9 cellular contexts compared by ENCODE assay signal in the genomic region with DNA sequence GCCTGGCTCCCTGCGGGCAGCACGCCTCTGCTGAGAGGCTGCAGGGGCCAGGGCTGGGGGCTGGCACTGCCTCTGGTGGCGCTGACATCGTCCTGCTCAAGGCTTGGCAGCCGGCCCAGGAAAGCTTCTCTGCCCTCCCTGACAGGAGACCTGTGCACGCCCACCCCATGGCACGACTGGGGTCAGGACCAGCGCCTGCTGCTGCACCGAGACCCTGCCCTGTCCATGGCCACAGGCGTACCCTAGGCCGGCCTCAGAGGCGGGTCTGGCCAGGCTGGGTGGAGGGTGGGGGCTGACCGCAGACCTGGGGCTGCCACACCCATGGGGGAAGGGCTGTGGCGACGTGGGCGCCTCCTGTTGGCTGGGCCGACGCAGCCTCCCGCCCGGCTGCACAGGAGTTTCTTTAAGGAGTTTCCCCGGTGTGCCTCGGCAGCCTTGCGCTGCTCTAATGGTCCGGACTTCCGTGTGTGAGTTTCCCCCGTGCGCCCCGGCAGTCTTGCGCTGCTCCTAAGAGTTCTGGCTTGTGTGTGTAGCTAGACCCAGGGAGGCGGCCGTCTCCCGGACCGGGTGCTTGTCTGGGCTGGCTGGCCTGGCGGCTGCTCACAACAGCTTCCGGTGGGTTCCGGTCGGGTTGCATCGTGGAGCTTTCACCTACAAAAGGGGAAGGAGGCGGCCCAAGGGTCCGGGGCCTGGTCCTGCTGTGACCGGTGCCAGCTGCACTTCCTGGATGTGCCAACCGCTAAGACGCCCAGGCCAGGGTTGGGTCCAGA. TPM values are rescaled to one million over a fixed set of nuclear protein-coding genes. Genes with fewer than 3 reads are reported as not detected.
DNase-seq lines count a peak whose midpoint lies in the region; ATAC-seq and TF ChIP-seq lines count a peak whose summit lies in the region.
"Had no signal": no experiment of that assay in that cellular context is flagged by ENCODE, and none has a peak within 500 bp of the region (broad histone marks: within the 10 kb centered on the region; RNA-seq: fewer than 3 reads in every experiment).

No MANE protein-coding gene starts in this region.

- peaks cover 23% of the 10 kb centered on the region for H3K36me3 ChIP-seq in BE2C

- no peaks in the 10 kb centered on the region for H3K9me3 ChIP-seq in BE2C
- no peaks in the 10 kb centered on the region for H3K9me3 ChIP-seq in T-helper 17 cell (ENCODE audit: control insufficient read depth, low read length, poor library complexity, severe bottlenecking)
- no peaks in the 10 kb centered on the region for H3K9me3 ChIP-seq in iPS-18c (ENCODE audit: control insufficient read depth, insufficient read depth, low read length)

- peak; percentile 94 for DNase-seq in BE2C
- DNase-seq in HT-29 (ENCODE audit: low spot score): peak; percentile 84
- peak; percentile 69 to 79 (median 76) for DNase-seq in T-helper 17 cell
- DNase-seq in stimulated activated CD4-positive, alpha-beta T cell treated with anti-CD3 and anti-CD28 coated beads, Interleukin-15, amount 100 ng/mL, for 1 hour (ENCODE audit: low read depth in 1 of 2, low spot score in 1 of 2): peak; percentile 59 to 69
- DNase-seq in OCI-M2 (lab: John Stamatoyannopoulos, UW; ENCODE audit: unreplicated experiment): no peak

- TF ChIP-seq POLR2A in GM19099 (IDR thresholded peaks at IDR 0.05; ENCODE audit: extremely low read depth, insufficient read length, low read depth): peak; percentile 84

- H3K27ac ChIP-seq in angular gyrus (ENCODE audit: low read depth, low read length): peak overlapping the region; percentile 40

- H3K27me3 Mint-ChIP-seq in T-helper 17 cell: no peaks in the 10 kb centered on the region

- peaks cover 34% of the 10 kb centered on the region for H3K4me1 Mint-ChIP-seq in T-helper 17 cell

- H3K27ac Mint-ChIP-seq in T-helper 17 cell: peak overlapping the region; percentile 99

- peak; percentile 66 for ATAC-seq in T-helper 17 cell

- TF ChIP-seq CTCF in BE2C (IDR thresholded peaks at IDR 0.05; ENCODE audit: low read depth, low read length): peak; percentile 40

- peak overlapping the region; percentile 95 for H3K4me3 Mint-ChIP-seq in T-helper 17 cell

- H3K27me3 ChIP-seq in BE2C: no peaks in the 10 kb centered on the region

- H3K4me1 ChIP-seq in BE2C: peaks cover 28% of the 10 kb centered on the region

- H3K4me3 ChIP-seq in BE2C (ENCODE audit: low read depth, low read length) (peak overlapping the region; percentile 49), iPS-18c (ENCODE audit: insufficient read depth, low read depth, low read length) (peak overlapping the region; percentile 49)

- H3K36me3 Mint-ChIP-seq in T-helper 17 cell (ENCODE audit: low read depth): peaks cover 3% of the 10 kb centered on the region

RNA-seq across cellular contexts. Expression of gene TRABD, which starts 4.7 kb away (rescaled TPM):
- 126 TPM for polyA plus RNA-seq in BE2C (2012; ENCODE audit: insufficient read depth, insufficient read length, low read depth)
- total RNA-seq in HT-29 (2014; rRNA removed; shearing (Covaris generic)): 75.2 and 82.3 TPM in 2 replicates
- total RNA-seq in T-helper 17 cell: 100 to 1,000 TPM; 141 to 158 TPM

RNA-seq across cellular contexts. Expression of gene SELENOO, which starts 10.4 kb away (rescaled TPM):
- polyA plus RNA-seq in BE2C (2012; ENCODE audit: insufficient read depth, insufficient read length, low read depth): 55.3 TPM
- total RNA-seq in HT-29 (2014; rRNA removed; shearing (Covaris generic)): 65.3 and 79.4 TPM in 2 replicates
- total RNA-seq in T-helper 17 cell: 10 to 100 TPM; 27.4 to 29.5 TPM

RNA-seq across cellular contexts. Expression of gene PANX2, which starts 19.8 kb away (rescaled TPM):
- 0.14 TPM for polyA plus RNA-seq in BE2C (2012; ENCODE audit: insufficient read depth, insufficient read length, low read depth)
- 1.1 and 1.4 TPM in 2 replicates for total RNA-seq in HT-29 (2014; rRNA removed; shearing (Covaris generic))
- under 1 TPM in 1 of 2 donors, not detected in 1; 0.29 TPM for total RNA-seq in T-helper 17 cell
- total RNA-seq: RPMI7951 had no signal

RNA-seq across cellular contexts. Expression of gene TUBGCP6, which starts 54.5 kb away (rescaled TPM):
- 80.6 TPM for polyA plus RNA-seq in BE2C (2012; ENCODE audit: insufficient read depth, insufficient read length, low read depth)
- total RNA-seq in HT-29 (2014; rRNA removed; shearing (Covaris generic)): 30.8 and 32.2 TPM in 2 replicates
- total RNA-seq in T-helper 17 cell: 100 to 1,000 TPM; 110 to 122 TPM
